In the genomic region with DNA sequence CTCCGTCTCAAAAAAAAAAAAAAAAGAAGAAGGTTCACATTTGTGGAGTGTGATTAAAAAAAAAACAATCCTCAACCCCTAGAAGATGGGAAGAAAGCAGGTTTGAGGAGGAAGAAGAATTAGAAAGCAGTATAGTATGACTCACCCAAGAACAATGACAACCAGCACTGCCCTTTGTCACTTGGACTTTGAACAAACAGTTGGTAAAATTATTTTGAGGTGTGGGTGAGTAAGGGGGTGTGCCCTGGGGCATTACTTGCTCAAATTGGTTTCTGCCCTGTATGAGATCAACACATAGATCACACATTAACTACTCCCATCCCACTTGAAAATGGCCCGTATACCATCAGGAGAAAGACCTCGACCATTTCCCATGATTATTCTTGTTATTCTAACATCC, we compare ENCODE assay signal across 2 cellular contexts.
TF ChIP-seq lines count a peak whose summit lies in the region.

No MANE protein-coding gene starts in this region.

TF ChIP-seq in HEK293, 187 proteins besides CTCF, POLR2A, EP300 and RAD21 (continued from another document and continues in another):
- TF ChIP-seq, protein P1, sequence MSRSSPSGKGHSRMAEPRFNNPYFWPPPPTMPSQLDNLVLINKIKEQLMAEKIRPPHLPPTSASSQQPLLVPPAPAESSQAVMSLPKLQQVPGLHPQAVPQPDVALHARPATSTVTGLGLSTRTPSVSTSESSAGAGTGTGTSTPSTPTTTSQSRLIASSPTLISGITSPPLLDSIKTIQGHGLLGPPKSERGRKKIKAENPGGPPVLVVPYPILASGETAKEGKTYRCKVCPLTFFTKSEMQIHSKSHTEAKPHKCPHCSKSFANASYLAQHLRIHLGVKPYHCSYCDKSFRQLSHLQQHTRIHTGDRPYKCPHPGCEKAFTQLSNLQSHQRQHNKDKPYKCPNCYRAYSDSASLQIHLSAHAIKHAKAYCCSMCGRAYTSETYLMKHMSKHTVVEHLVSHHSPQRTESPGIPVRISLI (tag by site-specific recombination; IDR thresholded peaks at IDR 0.05): no peak
- TF ChIP-seq ZFP37 (tag by site-specific recombination; IDR thresholded peaks at IDR 0.05): no peak
- no peak for TF ChIP-seq GLIS2 (tag by site-specific recombination; IDR thresholded peaks at IDR 0.05)
- TF ChIP-seq MZF1 (tag by site-specific recombination; IDR thresholded peaks at IDR 0.05; ENCODE audit: borderline replicate concordance): no peak
- TF ChIP-seq ZNF837 (tag by site-specific recombination; IDR thresholded peaks at IDR 0.05): no peak
- TF ChIP-seq KLF7 (tag by site-specific recombination; IDR thresholded peaks at IDR 0.05; ENCODE audit: borderline replicate concordance): no peak
- no peak for TF ChIP-seq ZNF530 (tag by site-specific recombination; IDR thresholded peaks at IDR 0.05; ENCODE audit: low read depth)
- TF ChIP-seq KLF8 (tag by site-specific recombination; IDR thresholded peaks at IDR 0.05): no peak
- TF ChIP-seq ZNF555 (tag by site-specific recombination; conservative IDR thresholded peaks at IDR 0.05): no peak
- TF ChIP-seq, protein P2, sequence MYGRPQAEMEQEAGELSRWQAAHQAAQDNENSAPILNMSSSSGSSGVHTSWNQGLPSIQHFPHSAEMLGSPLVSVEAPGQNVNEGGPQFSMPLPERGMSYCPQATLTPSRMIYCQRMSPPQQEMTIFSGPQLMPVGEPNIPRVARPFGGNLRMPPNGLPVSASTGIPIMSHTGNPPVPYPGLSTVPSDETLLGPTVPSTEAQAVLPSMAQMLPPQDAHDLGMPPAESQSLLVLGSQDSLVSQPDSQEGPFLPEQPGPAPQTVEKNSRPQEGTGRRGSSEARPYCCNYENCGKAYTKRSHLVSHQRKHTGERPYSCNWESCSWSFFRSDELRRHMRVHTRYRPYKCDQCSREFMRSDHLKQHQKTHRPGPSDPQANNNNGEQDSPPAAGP (tag by site-specific recombination; IDR thresholded peaks at IDR 0.05): peak; percentile 65; the same call in 1 of the 2 replicates
- TF ChIP-seq, protein P3, sequence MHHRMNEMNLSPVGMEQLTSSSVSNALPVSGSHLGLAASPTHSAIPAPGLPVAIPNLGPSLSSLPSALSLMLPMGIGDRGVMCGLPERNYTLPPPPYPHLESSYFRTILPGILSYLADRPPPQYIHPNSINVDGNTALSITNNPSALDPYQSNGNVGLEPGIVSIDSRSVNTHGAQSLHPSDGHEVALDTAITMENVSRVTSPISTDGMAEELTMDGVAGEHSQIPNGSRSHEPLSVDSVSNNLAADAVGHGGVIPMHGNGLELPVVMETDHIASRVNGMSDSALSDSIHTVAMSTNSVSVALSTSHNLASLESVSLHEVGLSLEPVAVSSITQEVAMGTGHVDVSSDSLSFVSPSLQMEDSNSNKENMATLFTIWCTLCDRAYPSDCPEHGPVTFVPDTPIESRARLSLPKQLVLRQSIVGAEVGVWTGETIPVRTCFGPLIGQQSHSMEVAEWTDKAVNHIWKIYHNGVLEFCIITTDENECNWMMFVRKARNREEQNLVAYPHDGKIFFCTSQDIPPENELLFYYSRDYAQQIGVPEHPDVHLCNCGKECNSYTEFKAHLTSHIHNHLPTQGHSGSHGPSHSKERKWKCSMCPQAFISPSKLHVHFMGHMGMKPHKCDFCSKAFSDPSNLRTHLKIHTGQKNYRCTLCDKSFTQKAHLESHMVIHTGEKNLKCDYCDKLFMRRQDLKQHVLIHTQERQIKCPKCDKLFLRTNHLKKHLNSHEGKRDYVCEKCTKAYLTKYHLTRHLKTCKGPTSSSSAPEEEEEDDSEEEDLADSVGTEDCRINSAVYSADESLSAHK (tag by site-specific recombination; IDR thresholded peaks at IDR 0.05): no peak
- no peak for TF ChIP-seq ZNF658 (tag by site-specific recombination; IDR thresholded peaks at IDR 0.05)
- TF ChIP-seq, protein P4, sequence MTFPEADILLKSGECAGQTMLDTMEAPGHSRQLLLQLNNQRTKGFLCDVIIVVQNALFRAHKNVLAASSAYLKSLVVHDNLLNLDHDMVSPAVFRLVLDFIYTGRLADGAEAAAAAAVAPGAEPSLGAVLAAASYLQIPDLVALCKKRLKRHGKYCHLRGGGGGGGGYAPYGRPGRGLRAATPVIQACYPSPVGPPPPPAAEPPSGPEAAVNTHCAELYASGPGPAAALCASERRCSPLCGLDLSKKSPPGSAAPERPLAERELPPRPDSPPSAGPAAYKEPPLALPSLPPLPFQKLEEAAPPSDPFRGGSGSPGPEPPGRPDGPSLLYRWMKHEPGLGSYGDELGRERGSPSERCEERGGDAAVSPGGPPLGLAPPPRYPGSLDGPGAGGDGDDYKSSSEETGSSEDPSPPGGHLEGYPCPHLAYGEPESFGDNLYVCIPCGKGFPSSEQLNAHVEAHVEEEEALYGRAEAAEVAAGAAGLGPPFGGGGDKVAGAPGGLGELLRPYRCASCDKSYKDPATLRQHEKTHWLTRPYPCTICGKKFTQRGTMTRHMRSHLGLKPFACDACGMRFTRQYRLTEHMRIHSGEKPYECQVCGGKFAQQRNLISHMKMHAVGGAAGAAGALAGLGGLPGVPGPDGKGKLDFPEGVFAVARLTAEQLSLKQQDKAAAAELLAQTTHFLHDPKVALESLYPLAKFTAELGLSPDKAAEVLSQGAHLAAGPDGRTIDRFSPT (tag by site-specific recombination; IDR thresholded peaks at IDR 0.05): peak; percentile 41; the same call in 1 of the 2 replicates
- TF ChIP-seq, protein P5, sequence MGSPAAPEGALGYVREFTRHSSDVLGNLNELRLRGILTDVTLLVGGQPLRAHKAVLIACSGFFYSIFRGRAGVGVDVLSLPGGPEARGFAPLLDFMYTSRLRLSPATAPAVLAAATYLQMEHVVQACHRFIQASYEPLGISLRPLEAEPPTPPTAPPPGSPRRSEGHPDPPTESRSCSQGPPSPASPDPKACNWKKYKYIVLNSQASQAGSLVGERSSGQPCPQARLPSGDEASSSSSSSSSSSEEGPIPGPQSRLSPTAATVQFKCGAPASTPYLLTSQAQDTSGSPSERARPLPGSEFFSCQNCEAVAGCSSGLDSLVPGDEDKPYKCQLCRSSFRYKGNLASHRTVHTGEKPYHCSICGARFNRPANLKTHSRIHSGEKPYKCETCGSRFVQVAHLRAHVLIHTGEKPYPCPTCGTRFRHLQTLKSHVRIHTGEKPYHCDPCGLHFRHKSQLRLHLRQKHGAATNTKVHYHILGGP (tag by site-specific recombination; IDR thresholded peaks at IDR 0.05): peak; percentile 60; the same call in 1 of the 2 replicates
- TF ChIP-seq SP3 (tag by site-specific recombination; IDR thresholded peaks at IDR 0.05): no peak
- TF ChIP-seq ZEB2 (tag by site-specific recombination; IDR thresholded peaks at IDR 0.05): no peak
- TF ChIP-seq TCF7L2 (IDR thresholded peaks at IDR 0.05; ENCODE audit: borderline replicate concordance, low read depth, low read length): no peak
- TF ChIP-seq ZNF10 (tag by site-specific recombination; IDR thresholded peaks at IDR 0.05): no peak
- no peak for TF ChIP-seq ZNF37A (tag by site-specific recombination; IDR thresholded peaks at IDR 0.05)

TF ChIP-seq in SK-N-SH, 30 proteins besides CTCF, POLR2A, EP300 and RAD21 (continued from another document):
- TF ChIP-seq, protein P6, sequence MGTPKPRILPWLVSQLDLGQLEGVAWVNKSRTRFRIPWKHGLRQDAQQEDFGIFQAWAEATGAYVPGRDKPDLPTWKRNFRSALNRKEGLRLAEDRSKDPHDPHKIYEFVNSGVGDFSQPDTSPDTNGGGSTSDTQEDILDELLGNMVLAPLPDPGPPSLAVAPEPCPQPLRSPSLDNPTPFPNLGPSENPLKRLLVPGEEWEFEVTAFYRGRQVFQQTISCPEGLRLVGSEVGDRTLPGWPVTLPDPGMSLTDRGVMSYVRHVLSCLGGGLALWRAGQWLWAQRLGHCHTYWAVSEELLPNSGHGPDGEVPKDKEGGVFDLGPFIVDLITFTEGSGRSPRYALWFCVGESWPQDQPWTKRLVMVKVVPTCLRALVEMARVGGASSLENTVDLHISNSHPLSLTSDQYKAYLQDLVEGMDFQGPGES (IDR thresholded peaks at IDR 0.05; ENCODE audit: low read depth, low read length): no peak
- TF ChIP-seq RCOR1 (IDR thresholded peaks at IDR 0.05; ENCODE audit: low read length) (no peak), FOXJ3 (CRISPR knock-in tag; IDR thresholded peaks at IDR 0.05) (no peak), JUND (IDR thresholded peaks at IDR 0.05) (peak; percentile 68), FOSL2 (IDR thresholded peaks at IDR 0.05; ENCODE audit: borderline replicate concordance, low read depth) (peak; percentile 53; the same call in 1 of the 2 replicates), NRF1 (IDR thresholded peaks at IDR 0.05; ENCODE audit: low read depth, low read length) (no peak), EZH2phosphoT487 (IDR thresholded peaks at IDR 0.05; ENCODE audit: borderline replicate concordance, low read depth) (no peak), TCF12 (IDR thresholded peaks at IDR 0.05) (peak; percentile 50; the same call in 1 of the 2 replicates), TAF1 (IDR thresholded peaks at IDR 0.05; ENCODE audit: borderline replicate concordance, low read depth, low read length) (no peak), YY1 (IDR thresholded peaks at IDR 0.05; ENCODE audit: low read depth) (no peak), FOXM1 (IDR thresholded peaks at IDR 0.05; ENCODE audit: low read depth) (no peak), TEAD4 (IDR thresholded peaks at IDR 0.05; ENCODE audit: borderline replicate concordance, insufficient read depth) (0 out of 2 replicates have a peak, but pooled peaks have one; percentile 32), RXRA (IDR thresholded peaks at IDR 0.05; ENCODE audit: borderline replicate concordance, low read depth) (peak; percentile 8; the same call in 1 of the 2 replicates), ELF1 (IDR thresholded peaks at IDR 0.05) (no peak)
- TF ChIP-seq, protein P7, sequence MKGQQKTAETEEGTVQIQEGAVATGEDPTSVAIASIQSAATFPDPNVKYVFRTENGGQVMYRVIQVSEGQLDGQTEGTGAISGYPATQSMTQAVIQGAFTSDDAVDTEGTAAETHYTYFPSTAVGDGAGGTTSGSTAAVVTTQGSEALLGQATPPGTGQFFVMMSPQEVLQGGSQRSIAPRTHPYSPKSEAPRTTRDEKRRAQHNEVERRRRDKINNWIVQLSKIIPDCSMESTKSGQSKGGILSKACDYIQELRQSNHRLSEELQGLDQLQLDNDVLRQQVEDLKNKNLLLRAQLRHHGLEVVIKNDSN (IDR thresholded peaks at IDR 0.05; ENCODE audit: borderline replicate concordance, low read depth): no peak
- TF ChIP-seq, protein P8, sequence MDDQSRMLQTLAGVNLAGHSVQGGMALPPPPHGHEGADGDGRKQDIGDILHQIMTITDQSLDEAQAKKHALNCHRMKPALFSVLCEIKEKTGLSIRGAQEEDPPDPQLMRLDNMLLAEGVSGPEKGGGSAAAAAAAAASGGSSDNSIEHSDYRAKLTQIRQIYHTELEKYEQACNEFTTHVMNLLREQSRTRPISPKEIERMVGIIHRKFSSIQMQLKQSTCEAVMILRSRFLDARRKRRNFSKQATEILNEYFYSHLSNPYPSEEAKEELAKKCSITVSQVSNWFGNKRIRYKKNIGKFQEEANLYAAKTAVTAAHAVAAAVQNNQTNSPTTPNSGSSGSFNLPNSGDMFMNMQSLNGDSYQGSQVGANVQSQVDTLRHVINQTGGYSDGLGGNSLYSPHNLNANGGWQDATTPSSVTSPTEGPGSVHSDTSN (IDR thresholded peaks at IDR 0.05): peak; percentile 23; the same call in 1 of the 2 replicates
